In genomic region chr19:19542507-19542906, GRCh38 we compare ENCODE assay signal across 15 cellular contexts.
"Had no signal": no experiment of that assay in that cellular context is flagged by ENCODE, and none has a peak within 500 bp of the region (broad histone marks: within the 10 kb centered on the region; RNA-seq: fewer than 3 reads in every experiment).

No MANE protein-coding gene starts in this region.

- H3K4me3 Mint-ChIP-seq: activated CD4-positive, alpha-beta T cell treated with anti-CD3 and anti-CD28 coated beads for 36 hours; activated CD8-positive, alpha-beta T cell treated with anti-CD3 and anti-CD28 coated beads for 36 hours; activated naive CD8-positive, alpha-beta T cell treated with anti-CD3 and anti-CD28 coated beads for 36 hours; mesothelial cell of epicardium; neural crest cell; stimulated activated effector memory CD8-positive, alpha-beta T cell treated with anti-CD3 and anti-CD28 coated beads, Interleukin-12 subunit alpha, Interleukin-12 subunit beta, amount 100 ng/mL, for 72 hours had no signal

- H2AFZ ChIP-seq: parathyroid adenoma had no signal

- H3K27ac Mint-ChIP-seq: activated CD4-positive, alpha-beta T cell treated with anti-CD3 and anti-CD28 coated beads for 36 hours; activated CD8-positive, alpha-beta T cell treated with anti-CD3 and anti-CD28 coated beads for 36 hours; activated naive CD8-positive, alpha-beta T cell treated with anti-CD3 and anti-CD28 coated beads for 36 hours; activated T-cell treated with anti-CD3 and anti-CD28 coated beads, Interleukin-2, amount 50 U/mL, for 72 hours; mesothelial cell of epicardium; stimulated activated effector memory CD8-positive, alpha-beta T cell treated with anti-CD3 and anti-CD28 coated beads, Interleukin-12 subunit alpha, Interleukin-12 subunit beta, amount 100 ng/mL, for 72 hours had no signal

- DNase-seq: activated CD4-positive, alpha-beta T cell treated with anti-CD3 and anti-CD28 coated beads for 36 hours; activated CD8-positive, alpha-beta T cell treated with anti-CD3 and anti-CD28 coated beads for 36 hours; activated gamma-delta T cell; activated naive CD8-positive, alpha-beta T cell treated with anti-CD3 and anti-CD28 coated beads for 36 hours; activated T-cell treated with anti-CD3 and anti-CD28 coated beads, Interleukin-2, amount 50 U/mL, for 72 hours; aorta; erythroblast; islet precursor cell; T1000; WERI-Rb-1 had no signal

- ATAC-seq: activated CD4-positive, alpha-beta T cell treated with anti-CD3 and anti-CD28 coated beads for 36 hours; activated CD8-positive, alpha-beta T cell treated with anti-CD3 and anti-CD28 coated beads for 36 hours; activated T-cell treated with anti-CD3 and anti-CD28 coated beads, Interleukin-2, amount 50 U/mL, for 72 hours; stimulated activated effector memory CD8-positive, alpha-beta T cell treated with anti-CD3 and anti-CD28 coated beads, Interleukin-12 subunit alpha, Interleukin-12 subunit beta, amount 100 ng/mL, for 72 hours had no signal

- H3K36me3 Mint-ChIP-seq: activated naive CD8-positive, alpha-beta T cell treated with anti-CD3 and anti-CD28 coated beads for 36 hours; mesothelial cell of epicardium had no signal

- H3K79me2 ChIP-seq: parathyroid adenoma had no signal

- H3K4me3 ChIP-seq: lung had no signal

- H3K9ac ChIP-seq: parathyroid adenoma had no signal

- H3K36me3 ChIP-seq: WERI-Rb-1 had no signal

- H3K9me3 Mint-ChIP-seq: activated CD8-positive, alpha-beta T cell treated with anti-CD3 and anti-CD28 coated beads for 36 hours; activated naive CD8-positive, alpha-beta T cell treated with anti-CD3 and anti-CD28 coated beads for 36 hours; activated T-cell treated with anti-CD3 and anti-CD28 coated beads, Interleukin-2, amount 50 U/mL, for 72 hours; mesothelial cell of epicardium; neural crest cell; stimulated activated effector memory CD8-positive, alpha-beta T cell treated with anti-CD3 and anti-CD28 coated beads, Interleukin-12 subunit alpha, Interleukin-12 subunit beta, amount 100 ng/mL, for 72 hours had no signal

- H3K27ac ChIP-seq: parathyroid adenoma, WERI-Rb-1 had no signal
